Comparison of ENCODE assay signal across 19 cellular contexts in the genomic region with DNA sequence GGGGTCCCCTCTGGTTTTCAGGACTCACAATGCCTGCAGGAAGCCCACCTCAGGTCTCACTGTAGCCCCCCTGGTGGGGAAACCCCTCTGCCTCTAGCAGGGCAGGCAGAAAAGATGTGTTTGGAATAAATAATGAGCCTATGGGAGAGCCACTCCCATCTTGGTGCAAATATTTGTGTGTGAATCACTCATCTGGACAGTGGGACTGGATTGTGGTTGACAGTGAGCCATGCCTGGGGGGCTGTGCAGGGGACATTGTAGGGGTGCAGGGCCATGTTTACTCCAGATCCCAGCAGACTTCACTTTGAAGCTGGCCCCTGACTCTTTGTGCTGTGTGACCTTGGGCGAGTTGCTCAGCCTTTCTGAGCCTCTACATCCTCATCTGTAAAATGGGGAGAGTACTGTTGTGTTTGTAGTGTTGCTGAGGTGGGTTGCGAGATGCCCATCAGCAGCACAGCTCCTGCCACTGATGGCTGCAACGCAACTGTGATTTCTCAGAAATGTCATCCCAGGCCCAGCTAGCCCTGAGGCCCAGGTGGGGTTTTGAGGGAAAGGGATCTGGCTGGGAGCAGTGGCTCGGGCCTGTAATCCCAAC. TPM values are rescaled to one million over a fixed set of nuclear protein-coding genes. Genes with fewer than 3 reads are reported as not detected.
DNase-seq lines count a peak whose midpoint lies in the region; ATAC-seq and TF ChIP-seq lines count a peak whose summit lies in the region.
"Had no signal": no experiment of that assay in that cellular context is flagged by ENCODE, and none has a peak within 500 bp of the region (broad histone marks: within the 10 kb centered on the region; RNA-seq: fewer than 3 reads in every experiment).

No MANE protein-coding gene starts in this region.

- H2AFZ ChIP-seq in PC-9: no peak overlapping the region

- ATAC-seq in left ventricle myocardium superior: no peak
- ATAC-seq: activated CD8-positive, alpha-beta memory T cell treated with anti-CD3 and anti-CD28 coated beads, Interleukin-2, amount 10 ng/mL, durations not matched to agents 7 days and 5 days; activated T-helper 17 cell treated with anti-CD3 and anti-CD28 coated beads, Interleukin-2, amount 50 U/mL, for 72 hours; naive thymus-derived CD8-positive, alpha-beta T cell had no signal

- no TSS peak for BruUV-seq in PC-9 (replicated peaks; lab: Mats Ljungman, UMichigan)

- peak overlapping the region; percentile 98 for H3K27ac ChIP-seq in left ventricle myocardium inferior (replicated peaks)
- peak overlapping the region; percentile 84 for H3K27ac ChIP-seq in PC-9
- peak overlapping the region; percentile 59 for H3K27ac ChIP-seq in vagina
- H3K27ac ChIP-seq: testis had no signal

- peaks cover 44% of the 10 kb centered on the region; the same call in 1 of the 2 replicates for H3F3A ChIP-seq in PC-9 (ENCODE audit: insufficient read depth, low read depth)

- H3K4me1 ChIP-seq in left ventricle myocardium inferior (peaks cover 43% of the 10 kb centered on the region), PC-9 (replicated peaks; ENCODE audit: insufficient read depth) (peaks cover 52% of the 10 kb centered on the region), vagina (peaks cover 49% of the 10 kb centered on the region)

- POLR2A ChIA-PET in PC-9 (lab: Charles Lee; ENCODE audit: unreplicated experiment): no interaction called here

- CTCF ChIA-PET in PC-9 (lab: Charles Lee): no interaction called here

- H3K9me2 ChIP-seq in PC-9 (ENCODE audit: insufficient read depth): no peaks in the 10 kb centered on the region

- TF ChIP-seq POLR2A in vagina (IDR thresholded peaks at IDR 0.05): no peak

- H3K79me2 ChIP-seq in PC-9 (ENCODE audit: low read depth): peaks cover 14% of the 10 kb centered on the region

- intact Hi-C loops in left ventricle myocardium inferior (cut with micrococcal nuclease) (no loop called here), left ventricle myocardium superior (cut with micrococcal nuclease) (no loop called here), PC-9 (cut with micrococcal nuclease; ENCODE audit: unreplicated experiment) (loop anchor here (2.0 to 10.0 kb wide), 2 partner anchors 60 to 184 kb away; no protein-coding TSS in a partner anchor), vagina (cut with DNase I) (no loop called here)

- peak overlapping the region; percentile 19; the same call in 1 of the 2 replicates for H3K4me2 ChIP-seq in PC-9

- DNase-seq in left ventricle myocardium inferior (no peak), left ventricle myocardium superior (no peak), PC-9 (no peak), fibroblast of mammary gland (ENCODE audit: low read depth) (peak; percentile 35), vagina (ENCODE audit: extremely low spot score in 2 of 2) (no peak), H7 (no peak), NCI-H1694 treated with DMSO at 0.1 percent for 48 hours (lab: John Stamatoyannopoulos, UW) (no peak)
- no peak for DNase-seq in activated CD4-positive, CD25-positive, alpha-beta regulatory T cell (lab: John Stamatoyannopoulos, UW)
- DNase-seq: activated CD8-positive, alpha-beta memory T cell treated with anti-CD3 and anti-CD28 coated beads, Interleukin-2, amount 10 ng/mL, durations not matched to agents 7 days and 5 days; caudate nucleus; CD4-positive, alpha-beta T cell; DND-41; HCEC 1CT; Kasumi-1; naive thymus-derived CD8-positive, alpha-beta T cell; OCI-M1; T-helper 9 cell; testis had no signal

- H3K27me3 ChIP-seq in left ventricle myocardium inferior (ENCODE audit: low read depth) (no peaks in the 10 kb centered on the region), PC-9 (ENCODE audit: insufficient read depth, low read depth) (no peaks in the 10 kb centered on the region), vagina (no peaks in the 10 kb centered on the region), H7 (ENCODE audit: control insufficient read depth, insufficient read depth, low read length) (no peaks in the 10 kb centered on the region)
- H3K27me3 ChIP-seq: testis had no signal

- H3K36me3 ChIP-seq in left ventricle myocardium inferior: no peaks in the 10 kb centered on the region
- no peaks in the 10 kb centered on the region for H3K36me3 ChIP-seq in PC-9 (ENCODE audit: low read depth)
- no peaks in the 10 kb centered on the region for H3K36me3 ChIP-seq in vagina
- no peaks in the 10 kb centered on the region for H3K36me3 ChIP-seq in H7 (replicated peaks; ENCODE audit: control insufficient read depth, insufficient read depth, low read length)

- H4K20me1 ChIP-seq in PC-9 (ENCODE audit: insufficient read depth): no peaks in the 10 kb centered on the region

- no peak for TF ChIP-seq CTCF in left ventricle myocardium inferior (IDR thresholded peaks at IDR 0.05; ENCODE audit: borderline replicate concordance)
- no peak for TF ChIP-seq CTCF in PC-9 (conservative IDR thresholded peaks at IDR 0.05)
- TF ChIP-seq CTCF in fibroblast of mammary gland (conservative IDR thresholded peaks at IDR 0.05; ENCODE audit: control insufficient read depth, insufficient read depth, low read depth, low read length): no peak
- TF ChIP-seq CTCF in vagina (IDR thresholded peaks at IDR 0.05): no peak

- H3K9me3 ChIP-seq in left ventricle myocardium inferior (replicated peaks): no peaks in the 10 kb centered on the region
- H3K9me3 ChIP-seq in PC-9 (ENCODE audit: insufficient read depth, low read depth): no peaks in the 10 kb centered on the region
- H3K9me3 ChIP-seq in vagina: no peaks in the 10 kb centered on the region
- H3K9me3 ChIP-seq: testis had no signal

- H3K4me3 ChIP-seq in left ventricle myocardium inferior (no peak overlapping the region), PC-9 (no peak overlapping the region), fibroblast of mammary gland (ENCODE audit: control insufficient read depth, low read depth, low read length) (no peak overlapping the region), vagina (no peak overlapping the region), H7 (ENCODE audit: insufficient read depth, low read depth, low read length) (no peak overlapping the region)
- H3K4me3 ChIP-seq: testis had no signal

RNA-seq across cellular contexts. Expression of a gene that starts 20.7 kb away (rescaled TPM):
- total RNA-seq in left ventricle myocardium inferior (15.8 TPM), left ventricle myocardium superior (19.5 TPM), PC-9 (2021) (44.0 and 46.7 TPM in 2 replicates), vagina (33.6 TPM)
- 19.6 and 21.1 TPM in 2 replicates for total RNA-seq in H7 (2014; rRNA removed; shearing (Covaris generic))
